ENCODE assay signal across 2 cellular contexts in genomic region chr15:65347756-65348155, GRCh38. TPM values are rescaled to one million over a fixed set of nuclear protein-coding genes. Genes with fewer than 3 reads are reported as not detected.
"Had no signal": no experiment of that assay in that cellular context is flagged by ENCODE, and none has a peak within 500 bp of the region (broad histone marks: within the 10 kb centered on the region; RNA-seq: fewer than 3 reads in every experiment).

No MANE protein-coding gene starts in this region.

RNA-seq across cellular contexts. Expression of gene RNU5B-1, which starts 43.3 kb away (rescaled TPM):
- total RNA-seq: G401 had no signal
- polyA plus RNA-seq: GM12878 had no signal

RNA-seq across cellular contexts. Expression of gene RNU5A-1, which starts 51.9 kb away (rescaled TPM):
- total RNA-seq: G401, GM12878 had no signal
- polyA plus RNA-seq: GM12878 had no signal
